21 cellular contexts compared by ENCODE assay signal in the genomic region with DNA sequence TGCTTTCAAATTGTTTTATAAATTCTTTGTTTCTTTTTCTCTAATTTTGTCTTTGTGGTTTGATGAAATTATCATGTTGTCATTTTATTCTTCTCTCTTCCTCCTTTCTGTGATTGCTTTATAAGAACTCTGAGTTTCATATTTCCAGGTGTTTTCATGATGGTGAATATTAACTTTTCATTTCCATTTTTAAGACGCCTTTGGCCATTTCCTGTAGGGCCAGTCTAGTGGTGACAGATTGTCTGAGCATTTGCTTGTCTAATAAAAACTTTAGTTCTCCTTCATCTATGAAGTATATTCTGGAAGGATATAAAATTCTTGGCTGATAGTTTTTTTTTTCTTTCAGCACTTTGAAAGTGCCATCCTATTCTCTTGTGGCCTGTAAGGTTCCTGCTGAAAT.
"Had no signal": no experiment of that assay in that cellular context is flagged by ENCODE, and none has a peak within 500 bp of the region (broad histone marks: within the 10 kb centered on the region; RNA-seq: fewer than 3 reads in every experiment).

No MANE protein-coding gene starts in this region.

- H3K27me3 Mint-ChIP-seq: activated T-cell treated with anti-CD3 and anti-CD28 coated beads, Interleukin-2, amount 50 U/mL, for 24 hours; stimulated activated naive B cell treated with anti-CD40 and anti-IgM and Interleukin-4, amounts not matched to agents 10 μg/mL and 1 μg/mL and 100 μg/mL, for 72 hours had no signal

- H3K4me1 ChIP-seq: ascending aorta, colonic mucosa had no signal

- FAIRE-seq: frontal cortex, keratinocyte had no signal

- H3K9me3 ChIP-seq: ascending aorta, colonic mucosa, thoracic aorta had no signal

- H3K4me3 Mint-ChIP-seq: activated CD4-positive, alpha-beta T cell treated with anti-CD3 and anti-CD28 coated beads, Interleukin-2, amount 10 ng/mL, durations not matched to agents 7 days and 5 days; activated CD8-positive, alpha-beta T cell treated with anti-CD3 and anti-CD28 coated beads, Interleukin-2, amount 10 ng/mL, durations not matched to agents 7 days and 5 days; activated T-cell treated with anti-CD3 and anti-CD28 coated beads, Interleukin-2, amount 50 U/mL, for 24 hours; mesothelial cell of epicardium; nephron progenitor cell; stimulated activated naive B cell treated with anti-CD40 and anti-IgM and Interleukin-4, amounts not matched to agents 10 μg/mL and 1 μg/mL and 100 μg/mL, for 72 hours had no signal

- H3K36me3 ChIP-seq: ascending aorta, cardiac muscle cell, colonic mucosa, thoracic aorta had no signal

- H3K4me1 Mint-ChIP-seq: mesothelial cell of epicardium, nephron progenitor cell had no signal

- H3K27me3 ChIP-seq: ascending aorta, cardiac muscle cell, colonic mucosa had no signal

- DNase-seq: activated CD4-positive, alpha-beta T cell treated with anti-CD3 and anti-CD28 coated beads, Interleukin-2, amount 10 ng/mL, durations not matched to agents 7 days and 5 days; activated CD8-positive, alpha-beta T cell treated with anti-CD3 and anti-CD28 coated beads, Interleukin-2, amount 10 ng/mL, durations not matched to agents 7 days and 5 days; activated effector memory CD4-positive, alpha-beta T cell treated with Interleukin-2 at 50 U/mL for 16 hours; activated naive CD4-positive, alpha-beta T cell treated with anti-CD3 and anti-CD28 coated beads, Interleukin-2, amount 50 U/mL, for 16 hours; activated T-cell treated with anti-CD3 and anti-CD28 coated beads, Interleukin-2, amount 50 U/mL, for 24 hours; colonic mucosa; head of caudate nucleus; nephron progenitor cell; occipital lobe; posterior cingulate gyrus; retina; stimulated activated naive B cell treated with anti-CD40 and anti-IgM and Interleukin-4, amounts not matched to agents 10 μg/mL and 1 μg/mL and 100 μg/mL, for 72 hours; T1000 had no signal

- H3K27ac Mint-ChIP-seq: activated CD8-positive, alpha-beta T cell treated with anti-CD3 and anti-CD28 coated beads, Interleukin-2, amount 10 ng/mL, durations not matched to agents 7 days and 5 days; activated T-cell treated with anti-CD3 and anti-CD28 coated beads, Interleukin-2, amount 50 U/mL, for 24 hours; mesothelial cell of epicardium; nephron progenitor cell; stimulated activated naive B cell treated with anti-CD40 and anti-IgM and Interleukin-4, amounts not matched to agents 10 μg/mL and 1 μg/mL and 100 μg/mL, for 72 hours had no signal

- H3K36me3 Mint-ChIP-seq: stimulated activated naive B cell treated with anti-CD40 and anti-IgM and Interleukin-4, amounts not matched to agents 10 μg/mL and 1 μg/mL and 100 μg/mL, for 72 hours had no signal

- H3K27ac ChIP-seq: ascending aorta, cardiac muscle cell, colonic mucosa, thoracic aorta had no signal

- H3K4me3 ChIP-seq: ascending aorta, cardiac muscle cell, colonic mucosa, lung, thoracic aorta had no signal

- ATAC-seq: activated CD8-positive, alpha-beta T cell treated with anti-CD3 and anti-CD28 coated beads, Interleukin-2, amount 10 ng/mL, durations not matched to agents 7 days and 5 days; left lobe of liver; stimulated activated naive B cell treated with anti-CD40 and anti-IgM and Interleukin-4, amounts not matched to agents 10 μg/mL and 1 μg/mL and 100 μg/mL, for 72 hours had no signal
